Comparison of ENCODE assay signal across 8 cellular contexts in genomic region chr1:35807614-35808375, GRCh38. TPM values are rescaled to one million over a fixed set of nuclear protein-coding genes. Genes with fewer than 3 reads are reported as not detected.
DNase-seq lines count a peak whose midpoint lies in the region; ATAC-seq and TF ChIP-seq lines count a peak whose summit lies in the region.

AGO4 (plus strand) TSS chr1:35808016; CDS start chr1:35808417, 401 bp downstream.

- no peaks in the 10 kb centered on the region for H3K36me3 ChIP-seq in psoas muscle (ENCODE audit: insufficient read depth in 1 of 2, low read depth in 1 of 2)

- WGBS in psoas muscle, 3 donors, result 0 to 1% (median 1%) methylated on average over 59 to 94 of the region's 94 CpGs

- H3K4me1 ChIP-seq in psoas muscle, result peaks cover 19% of the 10 kb centered on the region

- peak; percentile 14 for DNase-seq in GM04504 (ENCODE audit: low read depth)
- peak; percentile 66 for DNase-seq in HuH-7 (ENCODE audit: low spot score)
- DNase-seq in T-helper 2 cell, result peak in 3 of 5 experiments; percentile 14 to 67 (median 15)
- peak; percentile 46 to 51 for DNase-seq in T47D (ENCODE audit: low read depth in 1 of 2, low spot score in 1 of 2)
- DNase-seq in iPS DF 19.7 (ENCODE audit: low read depth, low spot score), result peak; percentile 38
- DNase-seq in psoas muscle, result peak; percentile 74 to 81

- no peaks in the 10 kb centered on the region for H3K27me3 ChIP-seq in psoas muscle (ENCODE audit: insufficient read depth in 3 of 3, low read length in 2 of 3)

- intact Hi-C loops in psoas muscle (cut with DNase I), result no loop called here

- in situ Hi-C loops in T47D (cut with HindIII; ENCODE audit: low pct_unique_long_range_greater_than_20kb, low sequenced_read_pairs), result no loop called here

- no peaks in the 10 kb centered on the region for H3K9me3 ChIP-seq in psoas muscle

- peak within 1 kb of the TSS; percentile 89 for H3K4me3 ChIP-seq in psoas muscle

- peak; percentile 80 to 90 (median 85) for ATAC-seq in psoas muscle
- no peak for ATAC-seq in GM18861 (IDR thresholded peaks at IDR 0.05; ENCODE audit: unreplicated experiment)
- ATAC-seq in HG02571 (IDR thresholded peaks at IDR 0.05; ENCODE audit: unreplicated experiment), result no peak

- TF ChIP-seq CTCF in psoas muscle (IDR thresholded peaks at IDR 0.05), result no peak

- H3K27ac ChIP-seq in psoas muscle, result peak within 1 kb of the TSS; percentile 90

RNA-seq across cellular contexts. Expression of gene AGO4, which starts in this region (rescaled TPM):
- 10 to 100 TPM; 13.9 to 27.4 (median 17.2) TPM for total RNA-seq in psoas muscle
- polyA plus RNA-seq in psoas muscle, result 10 to 100 TPM in 1 of 3 donors, 1 to 10 TPM in 2; 3.5 to 13.3 (median 6.7) TPM

Comparison
In these comparisons a context has a peak if more than half of its experiments do, and no peak if none do; other contexts are left out.
1. DNase-seq: peak in every context shown above with its lines; median percentile 78 in psoas muscle; 66 in HuH-7; 48 in T47D; 38 in iPS DF 19.7; 15 in T-helper 2 cell; 14 in GM04504.
2. ATAC-seq: peak in psoas muscle (4 of 4); none in GM18861 (single experiment) and HG02571 (single experiment).